ENCODE assay signal across 8 cellular contexts in the genomic region with DNA sequence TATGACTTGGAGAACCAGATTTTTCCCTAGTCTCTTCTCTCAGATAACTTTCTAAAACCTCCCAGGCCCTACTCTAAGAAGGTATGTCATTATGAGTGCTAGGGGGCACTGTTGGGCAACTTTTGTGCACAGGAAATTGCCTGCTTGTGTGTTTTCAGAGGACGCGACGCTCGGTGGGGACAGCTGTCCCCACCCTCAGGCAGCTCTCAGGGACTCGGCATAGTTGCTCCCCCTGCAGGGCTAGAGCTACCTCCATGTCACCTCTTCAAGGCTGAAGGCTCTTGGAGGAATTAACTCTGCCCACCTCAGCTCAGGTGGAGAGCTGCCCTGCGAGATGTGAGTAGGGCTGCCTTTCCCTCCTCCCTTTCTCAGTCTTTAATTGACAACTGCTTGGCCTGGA. TPM values are rescaled to one million over a fixed set of nuclear protein-coding genes. Genes with fewer than 3 reads are reported as not detected.
A peak's percentile ranks its signal among the peaks of the same experiment; 100 is the strongest.
DNase-seq lines count a peak whose midpoint lies in the region; ATAC-seq, FAIRE-seq and TF ChIP-seq lines count a peak whose summit lies in the region.

No MANE protein-coding gene starts in this region.

- ATAC-seq in GM21526 (IDR thresholded peaks at IDR 0.05; ENCODE audit: low FRiP score, unreplicated experiment) (peak; percentile 45), GM19328 (IDR thresholded peaks at IDR 0.05; ENCODE audit: unreplicated experiment) (no peak)
- ATAC-seq in activated naive CD8-positive, alpha-beta T cell treated with anti-CD3 and anti-CD28 coated beads, Interleukin-2, amount 50 U/mL, for 24 hours, result peak; percentile 45

- TF ChIP-seq POLR2A in NB4 (IDR thresholded peaks at IDR 0.05; ENCODE audit: extremely low read depth, insufficient read length), result no peak

- H3K79me2 ChIP-seq in keratinocyte (ENCODE audit: control insufficient read depth, insufficient read depth, low read length), result no peaks in the 10 kb centered on the region

- no peaks in the 10 kb centered on the region for H3K9me3 Mint-ChIP-seq in activated naive CD8-positive, alpha-beta T cell treated with anti-CD3 and anti-CD28 coated beads, Interleukin-2, amount 50 U/mL, for 24 hours

- H3K4me3 Mint-ChIP-seq in activated naive CD8-positive, alpha-beta T cell treated with anti-CD3 and anti-CD28 coated beads, Interleukin-2, amount 50 U/mL, for 24 hours, result no peak overlapping the region

- no peaks in the 10 kb centered on the region for H3K36me3 ChIP-seq in keratinocyte (ENCODE audit: control insufficient read depth in 2 of 2, extremely low read depth in 1 of 2, insufficient read depth in 2 of 2, low read length in 2 of 2)

- H4K20me1 ChIP-seq in keratinocyte (ENCODE audit: control insufficient read depth, extremely low read depth, insufficient read depth, low read length), result no peaks in the 10 kb centered on the region

- no peaks in the 10 kb centered on the region for H3K36me3 Mint-ChIP-seq in activated naive CD8-positive, alpha-beta T cell treated with anti-CD3 and anti-CD28 coated beads, Interleukin-2, amount 50 U/mL, for 24 hours (ENCODE audit: low read depth)

- H3K27me3 ChIP-seq in keratinocyte (ENCODE audit: control insufficient read depth, extremely low read depth, insufficient read depth, low read length), result peaks cover 20% of the 10 kb centered on the region

- no peak overlapping the region for H3K4me3 ChIP-seq in NB4 (ENCODE audit: low read depth, low read length)
- no peak overlapping the region for H3K4me3 ChIP-seq in keratinocyte (ENCODE audit: control insufficient read depth in 2 of 3, extremely low read depth in 1 of 3, insufficient read depth in 2 of 3, low read depth in 1 of 3, low read length in 3 of 3)

- H3K4me1 ChIP-seq in keratinocyte (ENCODE audit: control insufficient read depth, extremely low read depth, insufficient read depth, low read length), result peaks cover 4% of the 10 kb centered on the region

- no peaks in the 10 kb centered on the region for H3K9me3 ChIP-seq in keratinocyte (ENCODE audit: control insufficient read depth, low read depth, low read length)

- dilution Hi-C loops in keratinocyte (cut with MboI; ENCODE audit: extremely low pct_ligation_motif_present, low sequenced_read_pairs), result loop anchor here (5.0 to 25.0 kb wide), 3 partner anchors 90 to 375 kb away; a partner anchor contains a TSS

- H3K27ac ChIP-seq in keratinocyte (ENCODE audit: control insufficient read depth, insufficient read depth, low read length), result no peak overlapping the region

- TF ChIP-seq CTCF in NB4 (IDR thresholded peaks at IDR 0.05; ENCODE audit: low read depth, low read length) (peak; percentile 82), keratinocyte (optimal IDR thresholded peaks at IDR 0.05 in 1 of 3, IDR thresholded peaks at IDR 0.05 in 1 of 3, conservative IDR thresholded peaks at IDR 0.05 in 1 of 3; ENCODE audit: extremely low read depth in 1 of 3, insufficient read depth in 2 of 3, low read length in 3 of 3) (peak; percentile 49 to 74 (median 67))

- H3K4me1 Mint-ChIP-seq in activated naive CD8-positive, alpha-beta T cell treated with anti-CD3 and anti-CD28 coated beads, Interleukin-2, amount 50 U/mL, for 24 hours, result peaks cover 5% of the 10 kb centered on the region

- peak; percentile 65 for FAIRE-seq in keratinocyte (lab: Jason Lieb, UNC)

- no peak overlapping the region for H2AFZ ChIP-seq in keratinocyte (ENCODE audit: control insufficient read depth, low read length)

- no peaks in the 10 kb centered on the region for H3K9me1 ChIP-seq in keratinocyte (ENCODE audit: control insufficient read depth, extremely low read depth, insufficient read depth, low read length)

- no peak overlapping the region for H3K9ac ChIP-seq in keratinocyte (ENCODE audit: control insufficient read depth, extremely low read depth, insufficient read depth, low read length)

- H3K4me2 ChIP-seq in keratinocyte (ENCODE audit: control insufficient read depth, extremely low read depth, insufficient read depth, low read depth, low read length), result peak overlapping the region; percentile 41

- peaks cover 23% of the 10 kb centered on the region for H3K27me3 Mint-ChIP-seq in activated naive CD8-positive, alpha-beta T cell treated with anti-CD3 and anti-CD28 coated beads, Interleukin-2, amount 50 U/mL, for 24 hours

- H3K27ac Mint-ChIP-seq in activated naive CD8-positive, alpha-beta T cell treated with anti-CD3 and anti-CD28 coated beads, Interleukin-2, amount 50 U/mL, for 24 hours, result no peak overlapping the region

- DNase-seq in DMS 273 (lab: John Stamatoyannopoulos, UW; ENCODE audit: unreplicated experiment) (peak; percentile 92), NB4 (ENCODE audit: low read depth) (peak; percentile 95), SIG-M5 (lab: John Stamatoyannopoulos, UW) (peak; percentile 71), keratinocyte (ENCODE audit: low read depth, low spot score) (no peak)
- peak; percentile 44 for DNase-seq in activated naive CD8-positive, alpha-beta T cell treated with anti-CD3 and anti-CD28 coated beads, Interleukin-2, amount 50 U/mL, for 24 hours
- DNase-seq in stimulated activated CD4-positive, alpha-beta T cell treated with anti-CD3 and anti-CD28 coated beads, TNF-alpha, amount 100 ng/mL, for 48 hours (ENCODE audit: low read depth in 3 of 3), result peak; percentile 16 to 38 (median 30)

RNA-seq across cellular contexts. Expression of a gene that starts 10.2 kb away (rescaled TPM):
- not detected in 3 replicates for polyA plus RNA-seq in keratinocyte
- polyA plus RNA-seq in keratinocyte (2011; ENCODE audit: low read depth), result not detected
- not detected in 2 replicates for polyA plus RNA-seq in keratinocyte (2011; cell fraction: cytosol; rRNA removed)
- not detected in 2 replicates for polyA plus RNA-seq in keratinocyte (2011; cell fraction: nucleus; rRNA removed)
- not detected in 2 replicates for polyA plus RNA-seq in keratinocyte (2012; ENCODE audit: low replicate concordance)
- not detected in 3 replicates for polyA minus RNA-seq in keratinocyte
- polyA minus RNA-seq in keratinocyte (2011; cell fraction: cytosol; rRNA and poly(A)+ RNA removed), result not detected
- not detected in 2 replicates for polyA minus RNA-seq in keratinocyte (2011; cell fraction: nucleus; rRNA and poly(A)+ RNA removed)

RNA-seq across cellular contexts. Expression of a gene that starts 15.2 kb away (rescaled TPM):
- polyA plus RNA-seq in keratinocyte, result not detected in 3 replicates
- polyA plus RNA-seq in keratinocyte (2011; ENCODE audit: low read depth), result not detected
- polyA plus RNA-seq in keratinocyte (2011; cell fraction: cytosol; rRNA removed), result not detected in 2 replicates
- not detected in 2 replicates for polyA plus RNA-seq in keratinocyte (2011; cell fraction: nucleus; rRNA removed)
- polyA plus RNA-seq in keratinocyte (2012; ENCODE audit: low replicate concordance), result not detected in 2 replicates
- polyA minus RNA-seq in keratinocyte, result 0.10 TPM in 1 of 3 replicates, not detected in the others
- polyA minus RNA-seq in keratinocyte (2011; cell fraction: cytosol; rRNA and poly(A)+ RNA removed), result not detected
- polyA minus RNA-seq in keratinocyte (2011; cell fraction: nucleus; rRNA and poly(A)+ RNA removed), result not detected in 2 replicates
